Comparison of ENCODE assay signal across 31 cellular contexts in genomic region chr2:385061-385460, GRCh38.
"Had no signal": no experiment of that assay in that cellular context is flagged by ENCODE, and none has a peak within 500 bp of the region (broad histone marks: within the 10 kb centered on the region; RNA-seq: fewer than 3 reads in every experiment).

No MANE protein-coding gene starts in this region.

- H3K27ac Mint-ChIP-seq: natural killer cell treated with Interleukin-12 subunit alpha and Interleukin-12 subunit beta and Interleukin-15 and Interleukin-18, amount 100 ng/mL, for 72 hours; progenitor cell of endocrine pancreas; stimulated activated memory B cell treated with anti-CD40 and anti-IgM and Interleukin-4, amounts not matched to agents 10 μg/mL and 1 μg/mL and 100 μg/mL, for 72 hours; stimulated activated naive CD8-positive, alpha-beta T cell treated with anti-CD3 and anti-CD28 coated beads, Interleukin-15, amount 100 ng/mL, for 72 hours had no signal

- ATAC-seq: naive thymus-derived CD8-positive, alpha-beta T cell; natural killer cell treated with Interleukin-12 subunit alpha and Interleukin-12 subunit beta and Interleukin-15 and Interleukin-18, amount 100 ng/mL, for 72 hours; psoas muscle; right cardiac atrium; sciatic nerve; stimulated activated memory B cell treated with anti-CD40 and anti-IgM and Interleukin-4, amounts not matched to agents 10 μg/mL and 1 μg/mL and 100 μg/mL, for 72 hours; stimulated activated naive CD8-positive, alpha-beta T cell treated with anti-CD3 and anti-CD28 coated beads, Interleukin-15, amount 100 ng/mL, for 72 hours; stimulated activated naive CD8-positive, alpha-beta T cell treated with anti-CD3 and anti-CD28 coated beads, Interleukin-15, Interleukin-2, amounts not matched to agents 100 U/mL and 50 U/mL, for 24 hours; upper lobe of right lung had no signal

- H3K36me3 ChIP-seq: neural progenitor cell, spleen, suprapubic skin, tibial artery, transverse colon, upper lobe of right lung, uterus had no signal

- H3K9me3 ChIP-seq: psoas muscle, spleen, suprapubic skin, testis, tibial artery, transverse colon, upper lobe of right lung, uterus had no signal

- H3K4me3 ChIP-seq: neural progenitor cell, psoas muscle, skin epidermis, smooth muscle cell, spleen, suprapubic skin, testis, tibial artery, transverse colon, upper lobe of right lung, uterus had no signal

- H3K27me3 Mint-ChIP-seq: naive B cell; stimulated activated naive CD8-positive, alpha-beta T cell treated with anti-CD3 and anti-CD28 coated beads, Interleukin-15, amount 100 ng/mL, for 72 hours had no signal

- DNase-seq: naive B cell; naive thymus-derived CD8-positive, alpha-beta T cell; nephron progenitor cell; occipital lobe; psoas muscle; right cardiac atrium; spleen; stimulated activated CD4-positive, alpha-beta T cell treated with anti-CD3 and anti-CD28 coated beads, Interleukin-12 subunit alpha, Interleukin-12 subunit beta, amount 100 ng/mL, for 4 hours; stimulated activated CD4-positive, alpha-beta T cell treated with anti-CD3 and anti-CD28 coated beads, Interleukin-1b, Interleukin-23, amount 100 ng/mL, for 48 hours; stimulated activated CD4-positive, alpha-beta T cell treated with anti-CD3 and anti-CD28 coated beads, Interleukin-4, amount 100 ng/mL, for 1 hour; stimulated activated CD4-positive, alpha-beta T cell treated with anti-CD3 and anti-CD28 coated beads, Interleukin-4, amount 100 ng/mL, for 4 hours; stimulated activated CD8-positive, alpha-beta memory T cell treated with anti-CD3 and anti-CD28 coated beads, Interleukin-4, amount 100 ng/mL, for 48 hours; stimulated activated naive CD4-positive, alpha-beta T cell; stimulated activated naive CD8-positive, alpha-beta T cell treated with anti-CD3 and anti-CD28 coated beads, Interleukin-15, amount 100 ng/mL, for 72 hours; stimulated activated naive CD8-positive, alpha-beta T cell treated with anti-CD3 and anti-CD28 coated beads, Interleukin-15, Interleukin-2, amounts not matched to agents 100 U/mL and 50 U/mL, for 24 hours; substantia nigra; testis; tibial artery; transverse colon; upper lobe of right lung; uterus had no signal

- H3K36me3 Mint-ChIP-seq: naive B cell; naive thymus-derived CD8-positive, alpha-beta T cell; natural killer cell treated with Interleukin-12 subunit alpha and Interleukin-12 subunit beta and Interleukin-15 and Interleukin-18, amount 100 ng/mL, for 72 hours; neural progenitor cell; stimulated activated memory B cell treated with anti-CD40 and anti-IgM and Interleukin-4, amounts not matched to agents 10 μg/mL and 1 μg/mL and 100 μg/mL, for 72 hours; type B pancreatic cell had no signal

- H3K27ac ChIP-seq: neural progenitor cell, parathyroid adenoma, psoas muscle, skin epidermis, spleen, suprapubic skin, testis, transverse colon, upper lobe of right lung, uterus had no signal

- H3K4me2 ChIP-seq: neural progenitor cell, smooth muscle cell had no signal

- H3K4me1 ChIP-seq: parathyroid adenoma, psoas muscle, spleen, suprapubic skin, testis, upper lobe of right lung, uterus had no signal

- H3K27me3 ChIP-seq: suprapubic skin, testis, tibial artery, transverse colon, upper lobe of right lung, uterus had no signal

- H3K9me3 Mint-ChIP-seq: natural killer cell treated with Interleukin-12 subunit alpha and Interleukin-12 subunit beta and Interleukin-15 and Interleukin-18, amount 100 ng/mL, for 72 hours had no signal

- H3K4me1 Mint-ChIP-seq: stimulated activated naive CD8-positive, alpha-beta T cell treated with anti-CD3 and anti-CD28 coated beads, Interleukin-15, amount 100 ng/mL, for 72 hours had no signal

- H3K4me3 Mint-ChIP-seq: naive B cell; naive thymus-derived CD8-positive, alpha-beta T cell; natural killer cell treated with Interleukin-12 subunit alpha and Interleukin-12 subunit beta and Interleukin-15 and Interleukin-18, amount 100 ng/mL, for 72 hours; nephron progenitor cell; neural progenitor cell; stimulated activated memory B cell treated with anti-CD40 and anti-IgM and Interleukin-4, amounts not matched to agents 10 μg/mL and 1 μg/mL and 100 μg/mL, for 72 hours; stimulated activated naive CD8-positive, alpha-beta T cell treated with anti-CD3 and anti-CD28 coated beads, Interleukin-15, amount 100 ng/mL, for 72 hours; type B pancreatic cell had no signal

- H3K9ac ChIP-seq: neural progenitor cell, parathyroid adenoma had no signal

- H2AFZ ChIP-seq: parathyroid adenoma had no signal
